In genomic region chr10:11335167-11335652, GRCh38 we compare ENCODE assay signal across 2 cellular contexts.
TF ChIP-seq lines count a peak whose summit lies in the region.

No MANE protein-coding gene starts in this region.

TF ChIP-seq in IMR-90, 13 proteins besides CTCF, POLR2A, EP300 and RAD21:
- TF ChIP-seq MAZ (IDR thresholded peaks at IDR 0.05; ENCODE audit: borderline replicate concordance, low read depth, low read length) (no peak), NFE2L2 (IDR thresholded peaks at IDR 0.05; ENCODE audit: low read depth, low read length) (no peak), CHD1 (IDR thresholded peaks at IDR 0.05; ENCODE audit: low read depth, low read length) (no peak), CEBPB (IDR thresholded peaks at IDR 0.05; ENCODE audit: low read depth, low read length) (no peak), MAFK (IDR thresholded peaks at IDR 0.05; ENCODE audit: low read depth, low read length) (no peak), SMC3 (IDR thresholded peaks at IDR 0.05; ENCODE audit: low read depth, low read length) (no peak), FOS (IDR thresholded peaks at IDR 0.05; ENCODE audit: low read depth, low read length) (no peak), MXI1 (IDR thresholded peaks at IDR 0.05; ENCODE audit: borderline replicate concordance, low read depth, low read length) (no peak), RCOR1 (IDR thresholded peaks at IDR 0.05; ENCODE audit: insufficient replicate concordance, low read length) (no peak), RFX5 (IDR thresholded peaks at IDR 0.05; ENCODE audit: low read depth, low read length) (no peak), BHLHE40 (IDR thresholded peaks at IDR 0.05; ENCODE audit: low read depth, low read length) (no peak)
- TF ChIP-seq, protein P1, sequence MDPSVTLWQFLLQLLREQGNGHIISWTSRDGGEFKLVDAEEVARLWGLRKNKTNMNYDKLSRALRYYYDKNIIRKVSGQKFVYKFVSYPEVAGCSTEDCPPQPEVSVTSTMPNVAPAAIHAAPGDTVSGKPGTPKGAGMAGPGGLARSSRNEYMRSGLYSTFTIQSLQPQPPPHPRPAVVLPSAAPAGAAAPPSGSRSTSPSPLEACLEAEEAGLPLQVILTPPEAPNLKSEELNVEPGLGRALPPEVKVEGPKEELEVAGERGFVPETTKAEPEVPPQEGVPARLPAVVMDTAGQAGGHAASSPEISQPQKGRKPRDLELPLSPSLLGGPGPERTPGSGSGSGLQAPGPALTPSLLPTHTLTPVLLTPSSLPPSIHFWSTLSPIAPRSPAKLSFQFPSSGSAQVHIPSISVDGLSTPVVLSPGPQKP (IDR thresholded peaks at IDR 0.05; ENCODE audit: borderline replicate concordance, low read depth, low read length): no peak
- TF ChIP-seq, protein P2, sequence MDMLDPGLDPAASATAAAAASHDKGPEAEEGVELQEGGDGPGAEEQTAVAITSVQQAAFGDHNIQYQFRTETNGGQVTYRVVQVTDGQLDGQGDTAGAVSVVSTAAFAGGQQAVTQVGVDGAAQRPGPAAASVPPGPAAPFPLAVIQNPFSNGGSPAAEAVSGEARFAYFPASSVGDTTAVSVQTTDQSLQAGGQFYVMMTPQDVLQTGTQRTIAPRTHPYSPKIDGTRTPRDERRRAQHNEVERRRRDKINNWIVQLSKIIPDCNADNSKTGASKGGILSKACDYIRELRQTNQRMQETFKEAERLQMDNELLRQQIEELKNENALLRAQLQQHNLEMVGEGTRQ (IDR thresholded peaks at IDR 0.05; ENCODE audit: low read depth, low read length): no peak

TF ChIP-seq in K562, 482 proteins besides CTCF, POLR2A, EP300 and RAD21:
- no peak for TF ChIP-seq FUS (optimal IDR thresholded peaks at IDR 0.05; ENCODE audit: low read depth, low read length)
- TF ChIP-seq MBD2 (IDR thresholded peaks at IDR 0.05; ENCODE audit: borderline replicate concordance, low read depth): no peak
- TF ChIP-seq GTF2F1 (IDR thresholded peaks at IDR 0.05; ENCODE audit: low read depth, low read length): no peak
- TF ChIP-seq CREB3 (tag; conservative IDR thresholded peaks at IDR 0.05; ENCODE audit: low read depth): no peak
- no peak for TF ChIP-seq PTRF (tag; IDR thresholded peaks at IDR 0.05)
- TF ChIP-seq CBFA2T3 (IDR thresholded peaks at IDR 0.05): peak; percentile 69
- TF ChIP-seq HDAC3 (IDR thresholded peaks at IDR 0.05; ENCODE audit: borderline replicate concordance, partially characterized antibody): no peak
- no peak for TF ChIP-seq SIX5 (IDR thresholded peaks at IDR 0.05; ENCODE audit: borderline replicate concordance in 1 of 2, insufficient read depth in 1 of 2, low read depth in 1 of 2, low read length in 2 of 2)
- TF ChIP-seq SIRT6 (IDR thresholded peaks at IDR 0.05; ENCODE audit: low read depth, low read length): no peak
- TF ChIP-seq KLF16 (IDR thresholded peaks at IDR 0.05): peak; percentile 11; the same call in 1 of the 2 replicates
- TF ChIP-seq TSC22D4 (tag; IDR thresholded peaks at IDR 0.05): no peak
- no peak for TF ChIP-seq ETV1 (tag; conservative IDR thresholded peaks at IDR 0.05; ENCODE audit: low read depth)
- TF ChIP-seq SMARCE1 (IDR thresholded peaks at IDR 0.05): no peak
- TF ChIP-seq THRB (CRISPR knock-in tag; conservative IDR thresholded peaks at IDR 0.05): no peak
- no peak for TF ChIP-seq ZNF280A (IDR thresholded peaks at IDR 0.05; ENCODE audit: low read depth, partially characterized antibody)
- TF ChIP-seq LARP7 (IDR thresholded peaks at IDR 0.05): no peak
- no peak for TF ChIP-seq ZNF583 (CRISPR knock-in tag; IDR thresholded peaks at IDR 0.05)
- peak; percentile 12; the same call in 1 of the 2 replicates for TF ChIP-seq TEAD4 (IDR thresholded peaks at IDR 0.05; ENCODE audit: low read length)
- TF ChIP-seq TEAD4 (CRISPR knock-in tag; IDR thresholded peaks at IDR 0.05; ENCODE audit: borderline replicate concordance): no peak
- peak; percentile 42 for TF ChIP-seq CBFA2T2 (conservative IDR thresholded peaks at IDR 0.05)
- no peak for TF ChIP-seq ETS1 (conservative IDR thresholded peaks at IDR 0.05; ENCODE audit: control insufficient read depth, low read depth, low read length)
- TF ChIP-seq SLC30A9 (CRISPR knock-in tag; IDR thresholded peaks at IDR 0.05): no peak
- TF ChIP-seq, protein P3, sequence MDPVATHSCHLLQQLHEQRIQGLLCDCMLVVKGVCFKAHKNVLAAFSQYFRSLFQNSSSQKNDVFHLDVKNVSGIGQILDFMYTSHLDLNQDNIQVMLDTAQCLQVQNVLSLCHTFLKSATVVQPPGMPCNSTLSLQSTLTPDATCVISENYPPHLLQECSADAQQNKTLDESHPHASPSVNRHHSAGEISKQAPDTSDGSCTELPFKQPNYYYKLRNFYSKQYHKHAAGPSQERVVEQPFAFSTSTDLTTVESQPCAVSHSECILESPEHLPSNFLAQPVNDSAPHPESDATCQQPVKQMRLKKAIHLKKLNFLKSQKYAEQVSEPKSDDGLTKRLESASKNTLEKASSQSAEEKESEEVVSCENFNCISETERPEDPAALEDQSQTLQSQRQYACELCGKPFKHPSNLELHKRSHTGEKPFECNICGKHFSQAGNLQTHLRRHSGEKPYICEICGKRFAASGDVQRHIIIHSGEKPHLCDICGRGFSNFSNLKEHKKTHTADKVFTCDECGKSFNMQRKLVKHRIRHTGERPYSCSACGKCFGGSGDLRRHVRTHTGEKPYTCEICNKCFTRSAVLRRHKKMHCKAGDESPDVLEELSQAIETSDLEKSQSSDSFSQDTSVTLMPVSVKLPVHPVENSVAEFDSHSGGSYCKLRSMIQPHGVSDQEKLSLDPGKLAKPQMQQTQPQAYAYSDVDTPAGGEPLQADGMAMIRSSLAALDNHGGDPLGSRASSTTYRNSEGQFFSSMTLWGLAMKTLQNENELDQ (CRISPR knock-in tag; IDR thresholded peaks at IDR 0.05; ENCODE audit: borderline replicate concordance): no peak
- no peak for TF ChIP-seq HMBOX1 (IDR thresholded peaks at IDR 0.05)
- TF ChIP-seq, protein P4, sequence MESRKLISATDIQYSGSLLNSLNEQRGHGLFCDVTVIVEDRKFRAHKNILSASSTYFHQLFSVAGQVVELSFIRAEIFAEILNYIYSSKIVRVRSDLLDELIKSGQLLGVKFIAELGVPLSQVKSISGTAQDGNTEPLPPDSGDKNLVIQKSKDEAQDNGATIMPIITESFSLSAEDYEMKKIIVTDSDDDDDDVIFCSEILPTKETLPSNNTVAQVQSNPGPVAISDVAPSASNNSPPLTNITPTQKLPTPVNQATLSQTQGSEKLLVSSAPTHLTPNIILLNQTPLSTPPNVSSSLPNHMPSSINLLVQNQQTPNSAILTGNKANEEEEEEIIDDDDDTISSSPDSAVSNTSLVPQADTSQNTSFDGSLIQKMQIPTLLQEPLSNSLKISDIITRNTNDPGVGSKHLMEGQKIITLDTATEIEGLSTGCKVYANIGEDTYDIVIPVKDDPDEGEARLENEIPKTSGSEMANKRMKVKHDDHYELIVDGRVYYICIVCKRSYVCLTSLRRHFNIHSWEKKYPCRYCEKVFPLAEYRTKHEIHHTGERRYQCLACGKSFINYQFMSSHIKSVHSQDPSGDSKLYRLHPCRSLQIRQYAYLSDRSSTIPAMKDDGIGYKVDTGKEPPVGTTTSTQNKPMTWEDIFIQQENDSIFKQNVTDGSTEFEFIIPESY (CRISPR knock-in tag; IDR thresholded peaks at IDR 0.05): no peak
- TF ChIP-seq, protein P5, sequence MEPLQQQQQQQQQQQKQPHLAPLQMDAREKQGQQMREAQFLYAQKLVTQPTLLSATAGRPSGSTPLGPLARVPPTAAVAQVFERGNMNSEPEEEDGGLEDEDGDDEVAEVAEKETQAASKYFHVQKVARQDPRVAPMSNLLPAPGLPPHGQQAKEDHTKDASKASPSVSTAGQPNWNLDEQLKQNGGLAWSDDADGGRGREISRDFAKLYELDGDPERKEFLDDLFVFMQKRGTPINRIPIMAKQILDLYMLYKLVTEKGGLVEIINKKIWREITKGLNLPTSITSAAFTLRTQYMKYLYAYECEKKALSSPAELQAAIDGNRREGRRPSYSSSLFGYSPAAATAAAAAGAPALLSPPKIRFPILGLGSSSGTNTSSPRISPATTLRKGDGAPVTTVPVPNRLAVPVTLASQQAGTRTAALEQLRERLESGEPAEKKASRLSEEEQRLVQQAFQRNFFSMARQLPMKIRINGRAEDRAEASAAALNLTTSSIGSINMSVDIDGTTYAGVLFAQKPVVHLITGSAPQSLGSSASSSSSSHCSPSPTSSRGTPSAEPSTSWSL (CRISPR knock-in tag; IDR thresholded peaks at IDR 0.05; ENCODE audit: borderline replicate concordance): no peak
- no peak for TF ChIP-seq TOE1 (IDR thresholded peaks at IDR 0.05; ENCODE audit: borderline replicate concordance)
- no peak for TF ChIP-seq TOE1 (CRISPR knock-in tag; IDR thresholded peaks at IDR 0.05; ENCODE audit: borderline replicate concordance, low read depth)
- TF ChIP-seq CREB3L1 (IDR thresholded peaks at IDR 0.05; ENCODE audit: borderline replicate concordance, low read depth): no peak
TF ChIP-seq in K562: peak in this region for 4.
